In the genomic region with DNA sequence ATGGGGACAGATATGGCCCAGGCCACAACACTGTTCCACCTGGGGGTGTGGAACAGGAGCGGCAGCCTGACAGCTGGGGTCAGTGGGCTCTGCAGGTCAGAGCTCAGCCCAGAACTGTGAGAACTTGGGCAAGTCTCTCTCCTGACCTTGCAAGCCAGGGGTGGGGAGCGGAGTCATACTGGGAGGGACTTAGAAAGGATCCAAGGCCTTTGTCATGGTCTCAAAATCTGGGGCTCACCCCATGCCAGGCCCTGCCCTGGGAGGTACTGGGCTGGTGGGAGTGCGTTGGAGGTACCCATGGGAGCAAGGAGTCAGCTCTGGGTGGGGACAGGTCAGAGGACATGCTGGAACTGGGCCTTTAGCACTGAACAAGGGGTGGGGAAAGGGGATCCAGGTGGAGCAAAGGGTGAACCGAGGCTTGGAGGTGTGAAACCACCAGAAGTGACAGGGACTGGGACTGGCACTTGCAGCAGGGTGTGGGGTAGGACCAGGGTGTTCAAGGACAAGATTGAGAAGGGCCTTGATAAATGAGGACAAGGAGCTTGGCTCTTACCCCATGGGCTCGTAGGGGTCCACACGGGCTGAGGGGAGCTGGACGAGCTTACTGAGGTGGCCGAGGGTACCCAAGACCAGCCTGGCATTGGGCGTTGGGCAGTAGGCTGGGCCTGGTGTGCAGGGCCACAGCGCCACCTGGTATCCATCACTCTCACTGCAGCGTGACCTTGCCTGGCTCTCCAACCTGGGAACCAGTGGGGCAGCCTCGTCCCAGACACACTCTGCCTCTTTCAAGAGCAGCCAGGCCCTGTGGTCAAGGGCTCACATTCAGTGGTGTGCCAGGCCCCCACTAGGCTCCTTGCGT, we compare ENCODE assay signal across 9 cellular contexts. TPM values are rescaled to one million over a fixed set of nuclear protein-coding genes. Genes with fewer than 3 reads are reported as not detected.
DNase-seq lines count a peak whose midpoint lies in the region; ATAC-seq, FAIRE-seq and TF ChIP-seq lines count a peak whose summit lies in the region.
"Had no signal": no experiment of that assay in that cellular context is flagged by ENCODE, and none has a peak within 500 bp of the region (broad histone marks: within the 10 kb centered on the region; RNA-seq: fewer than 3 reads in every experiment).

No MANE protein-coding gene starts in this region.

- no peak overlapping the region for H3K4me3 Mint-ChIP-seq in Calu3 (ENCODE audit: low read depth, unreplicated experiment)
- H3K4me3 Mint-ChIP-seq: T-helper 1 cell treated with Interleukin-12 subunit alpha and Interleukin-12 subunit beta and Interleukin-4 antibody, amounts not matched to agents 30 μg/mL and 1 μg/mL, for 36 hours had no signal

- POLR2A ChIA-PET in HEK293T (lab: Yijun Ruan, JAX): interaction anchor here (0.9 to 2.0 kb wide), 4 partner anchors 24 to 53 kb away, joined by 3 to 7 read pairs (median 4); partner anchors contain the start of genes DESI1 and XRCC6

- peak; percentile 60 for ATAC-seq in RWPE2 (ENCODE audit: low read depth)
- no peak for ATAC-seq in GM21390 (IDR thresholded peaks at IDR 0.05; ENCODE audit: unreplicated experiment)
- no peak for ATAC-seq in HG02678 (IDR thresholded peaks at IDR 0.05; ENCODE audit: unreplicated experiment)

- no peak overlapping the region for H3K27ac Mint-ChIP-seq in Calu3 (ENCODE audit: unreplicated experiment)
- H3K27ac Mint-ChIP-seq: T-helper 1 cell treated with Interleukin-12 subunit alpha and Interleukin-12 subunit beta and Interleukin-4 antibody, amounts not matched to agents 30 μg/mL and 1 μg/mL, for 36 hours had no signal

- no peaks in the 10 kb centered on the region for H3K27me3 Mint-ChIP-seq in Calu3 (ENCODE audit: unreplicated experiment)

- no peaks in the 10 kb centered on the region for H3K4me1 Mint-ChIP-seq in Calu3 (ENCODE audit: low read depth, unreplicated experiment)

- no TSS peak for BruUV-seq in Calu3 (replicated peaks; lab: Mats Ljungman, UMichigan)

- peak; percentile 72 for DNase-seq in Calu3
- DNase-seq in HEK293T (ENCODE audit: extremely low spot score): peak; percentile 66
- no peak for DNase-seq in RWPE2 (ENCODE audit: low spot score)
- peak; percentile 57 for DNase-seq in bronchial epithelial cell (ENCODE audit: low read depth)
- DNase-seq in islet precursor cell: peak; percentile 87
- DNase-seq in stimulated activated CD4-positive, alpha-beta T cell treated with anti-CD3 and anti-CD28 coated beads, Interleukin-2, amount 100 ng/mL, for 24 hours: peak; percentile 39 to 49

- H3K4me3 ChIP-seq in RWPE2 (ENCODE audit: severe bottlenecking): no peak overlapping the region
- H3K4me3 ChIP-seq in bronchial epithelial cell (ENCODE audit: low read depth, low read length): no peak overlapping the region

- CTCF ChIA-PET in Calu3 (lab: Charles Lee): interaction anchor here (0.7 to 3.0 kb wide), 5 partner anchors 20 to 193 kb away, joined by 3 to 16 read pairs (median 8); partner anchors contain the start of gene POLR3H
- CTCF ChIA-PET in HEK293T (lab: Yijun Ruan, JAX): interaction anchor here (0.9 to 1.7 kb wide), 11 partner anchors 15 to 72 kb away, joined by 3 to 10 read pairs (median 4); partner anchors contain the start of gene POLR3H

- TF ChIP-seq CTCF in Calu3 (IDR thresholded peaks at IDR 0.05; ENCODE audit: unreplicated experiment): peak; percentile 77
- peak; percentile 79 for TF ChIP-seq CTCF in RWPE2 (IDR thresholded peaks at IDR 0.05; ENCODE audit: poor library complexity, severe bottlenecking)
- peak; percentile 96 for TF ChIP-seq CTCF in bronchial epithelial cell (IDR thresholded peaks at IDR 0.05; ENCODE audit: insufficient read depth, low read length, severe bottlenecking)

- no peaks in the 10 kb centered on the region for H3K9me3 ChIP-seq in RWPE2 (ENCODE audit: severe bottlenecking)

- peak; percentile 28 for FAIRE-seq in bronchial epithelial cell (lab: Jason Lieb, UNC)

- H3K27me3 ChIP-seq in RWPE2 (ENCODE audit: insufficient read depth, poor library complexity, severe bottlenecking) (no peaks in the 10 kb centered on the region), bronchial epithelial cell (ENCODE audit: control insufficient read depth, insufficient read depth, low read length) (no peaks in the 10 kb centered on the region)

- intact Hi-C loops in Calu3 (cut with micrococcal nuclease; ENCODE audit: unreplicated experiment): loop anchor here (1.0 to 5.0 kb wide), 2 partner anchors 20 to 45 kb away; no protein-coding TSS in a partner anchor

- H3K36me3 ChIP-seq in RWPE2 (ENCODE audit: low read depth) (peaks cover 20% of the 10 kb centered on the region), bronchial epithelial cell (ENCODE audit: control insufficient read depth, insufficient read depth, low read length) (peaks cover 3% of the 10 kb centered on the region)

- peak overlapping the region; percentile 93 for H3K27ac ChIP-seq in RWPE2 (ENCODE audit: poor library complexity, severe bottlenecking)

- no peaks in the 10 kb centered on the region for H3K9me3 Mint-ChIP-seq in Calu3 (ENCODE audit: low read depth, unreplicated experiment)
- H3K9me3 Mint-ChIP-seq: T-helper 1 cell treated with Interleukin-12 subunit alpha and Interleukin-12 subunit beta and Interleukin-4 antibody, amounts not matched to agents 30 μg/mL and 1 μg/mL, for 36 hours had no signal

- H3K36me3 Mint-ChIP-seq in Calu3 (ENCODE audit: insufficient read depth, unreplicated experiment): peaks cover 62% of the 10 kb centered on the region

- peaks cover 27% of the 10 kb centered on the region for H3K4me1 ChIP-seq in RWPE2 (ENCODE audit: insufficient read depth, poor library complexity, severe bottlenecking)

TF ChIP-seq in HEK293T, 16 proteins besides CTCF, POLR2A, EP300 and RAD21:
- TF ChIP-seq PKNOX1 (IDR thresholded peaks at IDR 0.05) (no peak), LEF1 (IDR thresholded peaks at IDR 0.05; ENCODE audit: borderline replicate concordance) (no peak), SP1 (IDR thresholded peaks at IDR 0.05) (no peak), FOXA1 (IDR thresholded peaks at IDR 0.05) (no peak), NFRKB (IDR thresholded peaks at IDR 0.05) (no peak), ELF4 (IDR thresholded peaks at IDR 0.05) (no peak), FOXM1 (IDR thresholded peaks at IDR 0.05; ENCODE audit: borderline replicate concordance) (no peak), L3MBTL2 (conservative IDR thresholded peaks at IDR 0.05) (no peak), ZNF384 (IDR thresholded peaks at IDR 0.05) (no peak), ARNT (IDR thresholded peaks at IDR 0.05) (no peak), FOXK2 (IDR thresholded peaks at IDR 0.05) (no peak), CTBP1 (IDR thresholded peaks at IDR 0.05; ENCODE audit: borderline replicate concordance) (no peak), TARDBP (IDR thresholded peaks at IDR 0.05) (no peak), SUZ12 (IDR thresholded peaks at IDR 0.05) (no peak), HDGF (IDR thresholded peaks at IDR 0.05; ENCODE audit: borderline replicate concordance) (no peak)

RNA-seq across cellular contexts. Expression of gene PMM1, which starts 7.4 kb away (rescaled TPM):
- 18.0 and 20.6 TPM in 2 replicates for total RNA-seq in Calu3 (2022)
- 17.4 and 23.6 TPM in 2 replicates for total RNA-seq in bronchial epithelial cell

RNA-seq across cellular contexts. Expression of gene DESI1, which starts 23.8 kb away (rescaled TPM):
- 63.7 and 64.5 TPM in 2 replicates for total RNA-seq in Calu3 (2022)
- 10.8 and 17.5 TPM in 2 replicates for total RNA-seq in bronchial epithelial cell

RNA-seq across cellular contexts. Expression of gene XRCC6, which starts 24.1 kb away (rescaled TPM):
- total RNA-seq in Calu3 (2022): 369 and 401 TPM in 2 replicates
- 229 and 266 TPM in 2 replicates for total RNA-seq in bronchial epithelial cell

RNA-seq across cellular contexts. Expression of gene CSDC2, which starts 36.2 kb away (rescaled TPM):
- total RNA-seq in Calu3 (2022) (not detected in 2 replicates), bronchial epithelial cell (under 0.01 TPM in 1 of 2 replicates, not detected in the other)

RNA-seq across cellular contexts. Expression of gene POLR3H, which starts 52.7 kb away (rescaled TPM):
- total RNA-seq in Calu3 (2022) (49.7 and 53.8 TPM in 2 replicates), bronchial epithelial cell (14.3 and 28.2 TPM in 2 replicates)
